In genomic region chr3:113685124-113685523, GRCh38 we compare ENCODE assay signal across 19 cellular contexts. TPM values are rescaled to one million over a fixed set of nuclear protein-coding genes. Genes with fewer than 3 reads are reported as not detected.
A peak's percentile ranks its signal among the peaks of the same experiment; 100 is the strongest.
DNase-seq lines count a peak whose midpoint lies in the region; ATAC-seq and TF ChIP-seq lines count a peak whose summit lies in the region.
"Had no signal": no experiment of that assay in that cellular context is flagged by ENCODE, and none has a peak within 500 bp of the region (broad histone marks: within the 10 kb centered on the region; RNA-seq: fewer than 3 reads in every experiment).

No MANE protein-coding gene starts in this region.

- H3K9ac ChIP-seq in iPS-20b (ENCODE audit: low read depth, low read length) (0 out of 2 replicates have a peak overlapping the region, but pooled peaks have one; percentile 0), trophoblast cell (ENCODE audit: low read length) (no peak overlapping the region), PC-3 (ENCODE audit: low read length) (no peak overlapping the region)
- H3K9ac ChIP-seq: GM23248, KMS-11 had no signal

- H3K4me3 ChIP-seq in iPS-20b (ENCODE audit: low read length) (no peak overlapping the region; the same call in 1 of the 2 replicates), trophoblast cell (ENCODE audit: low read depth, low read length) (no peak overlapping the region), PC-3 (ENCODE audit: low read length) (no peak overlapping the region)
- H3K4me3 ChIP-seq: GM23248, HAP-1 had no signal

- BruUV-seq in PC-3 (replicated peaks; lab: Mats Ljungman, UMichigan) = no TSS peak

- H4K12ac ChIP-seq in trophoblast cell (ENCODE audit: low read depth, low read length) = no peak overlapping the region

- no peak overlapping the region for H3K14ac ChIP-seq in trophoblast cell (ENCODE audit: low read length)

- H2BK120ac ChIP-seq in trophoblast cell (ENCODE audit: insufficient read depth, low read length, poor library complexity) = no peak overlapping the region

- no CpG with 5 or more reads among the region's 5 CpGs for WGBS in trophoblast cell (ENCODE audit: extremely low coverage, insufficient coverage, insufficient read length)

- H3K9me3 ChIP-seq in iPS-20b (ENCODE audit: insufficient read depth, low read depth, low read length) = no peaks in the 10 kb centered on the region
- no peaks in the 10 kb centered on the region for H3K9me3 ChIP-seq in trophoblast cell (ENCODE audit: insufficient read depth, low read depth, low read length)
- H3K9me3 ChIP-seq in PC-3 (ENCODE audit: low read length) = no peaks in the 10 kb centered on the region
- H3K9me3 ChIP-seq: HAP-1 had no signal

- no peak overlapping the region for H3K4me2 ChIP-seq in trophoblast cell (ENCODE audit: low read length)
- no peak overlapping the region for H3K4me2 ChIP-seq in PC-3 (ENCODE audit: low read length)
- H3K4me2 ChIP-seq: KMS-11 had no signal

- H4K20me1 ChIP-seq in PC-3 (ENCODE audit: low read length) = no peaks in the 10 kb centered on the region

- H4K8ac ChIP-seq in trophoblast cell (ENCODE audit: low read depth, low read length) = no peak overlapping the region

- H3K27me3 ChIP-seq in iPS-20b (ENCODE audit: insufficient read depth, low read length) = no peaks in the 10 kb centered on the region
- no peaks in the 10 kb centered on the region for H3K27me3 ChIP-seq in trophoblast cell (ENCODE audit: insufficient read depth, low read length)
- H3K27me3 ChIP-seq in PC-3 (ENCODE audit: low read length) = no peaks in the 10 kb centered on the region

- H3K18ac ChIP-seq in trophoblast cell (ENCODE audit: low read length) = no peak overlapping the region

- peaks cover 2% of the 10 kb centered on the region for H3K79me1 ChIP-seq in trophoblast cell (ENCODE audit: low read length)

- H3K79me2 ChIP-seq in trophoblast cell (ENCODE audit: control insufficient read depth, insufficient read depth, low read length, poor library complexity) (no peaks in the 10 kb centered on the region), PC-3 (ENCODE audit: low read length) (0 out of 2 replicates have a peak, but pooled peaks cover 4% of the 10 kb centered on the region)

- no peak for TF ChIP-seq CTCF in PC-3 (conservative IDR thresholded peaks at IDR 0.05; ENCODE audit: low read depth, low read length)

- H2BK5ac ChIP-seq in trophoblast cell (ENCODE audit: low read depth, low read length, poor library complexity) = no peak overlapping the region

- H3K36me3 ChIP-seq in iPS-20b (ENCODE audit: insufficient read depth, low read depth, low read length) = no peaks in the 10 kb centered on the region
- H3K36me3 ChIP-seq in trophoblast cell (ENCODE audit: control insufficient read depth in 1 of 2, insufficient read depth in 2 of 2, low read length in 2 of 2) = no peaks in the 10 kb centered on the region
- H3K36me3 ChIP-seq in PC-3 (ENCODE audit: low read depth, low read length) = peaks cover 10% of the 10 kb centered on the region; the same call in 1 of the 2 replicates
- H3K36me3 ChIP-seq: HAP-1 had no signal

- CTCF ChIA-PET in PC-3 (lab: Charles Lee) = no interaction called here

- H3K23ac ChIP-seq in trophoblast cell (ENCODE audit: low read length) = no peak overlapping the region

- H3K27ac ChIP-seq in iPS-20b (ENCODE audit: low read length) (no peak overlapping the region), trophoblast cell (ENCODE audit: low read depth, low read length) (no peak overlapping the region), PC-3 (ENCODE audit: low read length) (no peak overlapping the region)
- H3K27ac ChIP-seq: KMS-11 had no signal

- POLR2A ChIA-PET in PC-3 (lab: Charles Lee; ENCODE audit: unreplicated experiment) = interaction anchor here (0.6 kb wide), 1 partner anchor 140 kb away, joined by 8 read pairs; no protein-coding TSS in a partner anchor

- ATAC-seq in GM21423 (IDR thresholded peaks at IDR 0.05; ENCODE audit: unreplicated experiment) (no peak), PC-3 (no peak), GM18861 (IDR thresholded peaks at IDR 0.05; ENCODE audit: unreplicated experiment) (no peak)
- ATAC-seq: SK-N-SH treated with all-trans-retinoic acid at 6 μM for 48 hours had no signal

- no peak overlapping the region for H4K91ac ChIP-seq in trophoblast cell (ENCODE audit: low read depth, low read length)

- H2AFZ ChIP-seq in trophoblast cell (ENCODE audit: insufficient read depth, low read length, poor library complexity) = no peak overlapping the region
- no peak overlapping the region for H2AFZ ChIP-seq in PC-3 (ENCODE audit: low read length)
- H2AFZ ChIP-seq: GM23248 had no signal

- intact Hi-C loops in PC-3 (cut with micrococcal nuclease) = no loop called here

- DNase-seq in COLO668 (lab: John Stamatoyannopoulos, UW; ENCODE audit: unreplicated experiment) = peak; percentile 14
- peak; percentile 33 for DNase-seq in NCI-H69 (lab: John Stamatoyannopoulos, UW)
- DNase-seq in trophoblast cell = peak; percentile 32 to 43
- no peak for DNase-seq in activated naive CD4-positive, alpha-beta T cell treated with Interleukin-2 at 50 U/mL for 16 hours
- DNase-seq in PC-3 = no peak
- DNase-seq: EL, GF-D8, GM23248, NCI-H1105, NCI-H1694, NCI-H2081 treated with DMSO at 0.1 percent for 48 hours, NCI-H446, NCI-H526 had no signal

- no peak overlapping the region for H2BK12ac ChIP-seq in trophoblast cell (ENCODE audit: low read length)

- H3K4me1 ChIP-seq in iPS-20b (ENCODE audit: insufficient read depth, low read length) (peaks cover 17% of the 10 kb centered on the region), trophoblast cell (ENCODE audit: control insufficient read depth in 1 of 2, insufficient read depth in 2 of 2, low read length in 2 of 2) (peaks cover 8 to 10% of the 10 kb centered on the region in 2 experiments), PC-3 (ENCODE audit: insufficient read depth, low read length) (no peaks in the 10 kb centered on the region)

- H3F3A ChIP-seq in PC-3 (ENCODE audit: low read length, unreplicated experiment) = no peaks in the 10 kb centered on the region

- H3K4ac ChIP-seq in trophoblast cell (ENCODE audit: low read depth, low read length) = no peak overlapping the region

- H3K9me2 ChIP-seq in PC-3 (replicated peaks; ENCODE audit: low read length) = no peaks in the 10 kb centered on the region

- H2AK5ac ChIP-seq in trophoblast cell (ENCODE audit: low read length) = no peak overlapping the region

RNA-seq across cellular contexts. Expression of gene USF3, which starts 11.3 kb away (rescaled TPM):
- 9.3 and 9.6 TPM in 2 replicates for polyA plus RNA-seq in trophoblast cell (2013)
- total RNA-seq in PC-3 (2014; rRNA removed) = 8.1 and 10.5 TPM in 2 replicates

Comparison
In these comparisons a context has a peak if more than half of its experiments do, and no peak if none do; other contexts are left out.
1. DNase-seq: peak in COLO668 (single experiment), NCI-H69 (single experiment) and trophoblast cell (2 of 2); none in activated naive CD4-positive, alpha-beta T cell treated with Interleukin-2 at 50 U/mL for 16 hours (single experiment) and PC-3 (single experiment).